Comparison of ENCODE assay signal across 1 cellular context in the genomic region with DNA sequence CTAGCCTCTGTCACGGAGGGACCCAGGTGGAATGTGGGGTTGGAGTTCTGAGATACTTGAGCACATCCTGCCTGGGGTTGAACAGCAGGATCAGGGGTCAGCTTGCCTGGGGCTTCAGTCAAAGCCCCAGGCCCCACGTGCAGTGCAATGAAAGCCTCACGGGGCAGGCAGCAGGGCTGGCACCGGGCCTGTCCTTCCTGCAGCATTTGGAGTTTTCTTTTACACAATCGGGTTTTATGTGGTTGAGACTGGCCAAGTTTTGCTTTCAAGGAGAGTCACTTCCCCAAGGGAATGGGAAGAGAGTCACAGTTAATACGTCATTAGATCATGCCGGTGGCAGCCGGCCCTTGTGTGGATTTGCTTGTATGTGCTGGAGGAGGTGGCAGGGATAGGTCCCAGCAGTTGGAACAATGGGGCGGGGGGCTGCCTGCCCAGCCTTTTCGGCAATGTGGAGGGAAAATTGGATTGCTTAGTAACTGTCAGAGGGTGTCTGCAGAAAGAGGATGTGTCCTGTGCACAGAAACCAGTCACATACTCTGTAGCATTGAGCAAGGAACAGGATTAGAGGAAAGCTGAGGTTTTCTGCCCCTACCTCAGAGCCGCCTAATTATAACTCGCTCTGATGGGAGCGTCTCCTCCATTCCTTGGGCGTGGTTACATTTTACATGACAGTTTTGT.
A peak's percentile ranks its signal among the peaks of the same experiment; 100 is the strongest.
TF ChIP-seq lines count a peak whose summit lies in the region.

No MANE protein-coding gene starts in this region.

TF ChIP-seq in HEK293, 187 proteins besides CTCF, POLR2A, EP300 and RAD21 (continued from another document and continues in another):
- TF ChIP-seq, protein P1, sequence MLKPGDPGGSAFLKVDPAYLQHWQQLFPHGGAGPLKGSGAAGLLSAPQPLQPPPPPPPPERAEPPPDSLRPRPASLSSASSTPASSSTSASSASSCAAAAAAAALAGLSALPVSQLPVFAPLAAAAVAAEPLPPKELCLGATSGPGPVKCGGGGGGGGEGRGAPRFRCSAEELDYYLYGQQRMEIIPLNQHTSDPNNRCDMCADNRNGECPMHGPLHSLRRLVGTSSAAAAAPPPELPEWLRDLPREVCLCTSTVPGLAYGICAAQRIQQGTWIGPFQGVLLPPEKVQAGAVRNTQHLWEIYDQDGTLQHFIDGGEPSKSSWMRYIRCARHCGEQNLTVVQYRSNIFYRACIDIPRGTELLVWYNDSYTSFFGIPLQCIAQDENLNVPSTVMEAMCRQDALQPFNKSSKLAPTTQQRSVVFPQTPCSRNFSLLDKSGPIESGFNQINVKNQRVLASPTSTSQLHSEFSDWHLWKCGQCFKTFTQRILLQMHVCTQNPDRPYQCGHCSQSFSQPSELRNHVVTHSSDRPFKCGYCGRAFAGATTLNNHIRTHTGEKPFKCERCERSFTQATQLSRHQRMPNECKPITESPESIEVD (tag by site-specific recombination; IDR thresholded peaks at IDR 0.05): peak; percentile 53
- TF ChIP-seq, protein P2, sequence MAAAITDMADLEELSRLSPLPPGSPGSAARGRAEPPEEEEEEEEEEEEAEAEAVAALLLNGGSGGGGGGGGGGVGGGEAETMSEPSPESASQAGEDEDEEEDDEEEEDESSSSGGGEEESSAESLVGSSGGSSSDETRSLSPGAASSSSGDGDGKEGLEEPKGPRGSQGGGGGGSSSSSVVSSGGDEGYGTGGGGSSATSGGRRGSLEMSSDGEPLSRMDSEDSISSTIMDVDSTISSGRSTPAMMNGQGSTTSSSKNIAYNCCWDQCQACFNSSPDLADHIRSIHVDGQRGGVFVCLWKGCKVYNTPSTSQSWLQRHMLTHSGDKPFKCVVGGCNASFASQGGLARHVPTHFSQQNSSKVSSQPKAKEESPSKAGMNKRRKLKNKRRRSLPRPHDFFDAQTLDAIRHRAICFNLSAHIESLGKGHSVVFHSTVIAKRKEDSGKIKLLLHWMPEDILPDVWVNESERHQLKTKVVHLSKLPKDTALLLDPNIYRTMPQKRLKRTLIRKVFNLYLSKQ (tag by site-specific recombination; IDR thresholded peaks at IDR 0.05; ENCODE audit: borderline replicate concordance): no peak
- TF ChIP-seq WT1 (tag by site-specific recombination; IDR thresholded peaks at IDR 0.05) (no peak), ZNF560 (tag by site-specific recombination; IDR thresholded peaks at IDR 0.05; ENCODE audit: borderline replicate concordance) (no peak), GLIS1 (tag by site-specific recombination; IDR thresholded peaks at IDR 0.05) (0 out of 2 replicates have a peak, but pooled peaks have one; percentile 12), GLIS2 (tag by site-specific recombination; IDR thresholded peaks at IDR 0.05) (no peak), GFI1B (tag by site-specific recombination; IDR thresholded peaks at IDR 0.05) (no peak), ZNF433 (tag by site-specific recombination; IDR thresholded peaks at IDR 0.05; ENCODE audit: low read depth) (no peak), ZNF549 (tag by site-specific recombination; IDR thresholded peaks at IDR 0.05) (no peak), ZXDB (tag by site-specific recombination; IDR thresholded peaks at IDR 0.05) (0 out of 2 replicates have a peak, but pooled peaks have one; percentile 25), GLI2 (tag by site-specific recombination; IDR thresholded peaks at IDR 0.05; ENCODE audit: borderline replicate concordance, low read depth) (no peak), ZNF629 (tag by site-specific recombination; IDR thresholded peaks at IDR 0.05) (peak; percentile 93), ZNF239 (tag by site-specific recombination; IDR thresholded peaks at IDR 0.05) (no peak), ZFP69B (tag by site-specific recombination; IDR thresholded peaks at IDR 0.05) (no peak), ZNF521 (tag by site-specific recombination; IDR thresholded peaks at IDR 0.05) (no peak), OVOL3 (tag by site-specific recombination; IDR thresholded peaks at IDR 0.05) (no peak), ZNF561 (tag by site-specific recombination; IDR thresholded peaks at IDR 0.05; ENCODE audit: borderline replicate concordance) (no peak), ZNF530 (tag by site-specific recombination; IDR thresholded peaks at IDR 0.05; ENCODE audit: low read depth) (no peak), KLF16 (tag by site-specific recombination; IDR thresholded peaks at IDR 0.05) (no peak), YY1 (tag by site-specific recombination; IDR thresholded peaks at IDR 0.05) (no peak), GLI4 (tag by site-specific recombination; IDR thresholded peaks at IDR 0.05) (no peak), ZNF544 (tag by site-specific recombination; IDR thresholded peaks at IDR 0.05) (no peak), ZNF37A (tag by site-specific recombination; IDR thresholded peaks at IDR 0.05) (no peak), YY2 (tag by site-specific recombination; IDR thresholded peaks at IDR 0.05) (no peak), ZIC2 (tag by site-specific recombination; IDR thresholded peaks at IDR 0.05) (0 out of 2 replicates have a peak, but pooled peaks have one; percentile 35), KLF10 (tag by site-specific recombination; IDR thresholded peaks at IDR 0.05) (no peak), FEZF1 (tag by site-specific recombination; IDR thresholded peaks at IDR 0.05) (no peak), IKZF3 (tag by site-specific recombination; IDR thresholded peaks at IDR 0.05) (0 out of 2 replicates have a peak, but pooled peaks have one; percentile 25), ZNF610 (tag by site-specific recombination; IDR thresholded peaks at IDR 0.05; ENCODE audit: borderline replicate concordance) (no peak), ZNF16 (tag by site-specific recombination; IDR thresholded peaks at IDR 0.05; ENCODE audit: low read depth) (no peak)
- TF ChIP-seq, protein P3, sequence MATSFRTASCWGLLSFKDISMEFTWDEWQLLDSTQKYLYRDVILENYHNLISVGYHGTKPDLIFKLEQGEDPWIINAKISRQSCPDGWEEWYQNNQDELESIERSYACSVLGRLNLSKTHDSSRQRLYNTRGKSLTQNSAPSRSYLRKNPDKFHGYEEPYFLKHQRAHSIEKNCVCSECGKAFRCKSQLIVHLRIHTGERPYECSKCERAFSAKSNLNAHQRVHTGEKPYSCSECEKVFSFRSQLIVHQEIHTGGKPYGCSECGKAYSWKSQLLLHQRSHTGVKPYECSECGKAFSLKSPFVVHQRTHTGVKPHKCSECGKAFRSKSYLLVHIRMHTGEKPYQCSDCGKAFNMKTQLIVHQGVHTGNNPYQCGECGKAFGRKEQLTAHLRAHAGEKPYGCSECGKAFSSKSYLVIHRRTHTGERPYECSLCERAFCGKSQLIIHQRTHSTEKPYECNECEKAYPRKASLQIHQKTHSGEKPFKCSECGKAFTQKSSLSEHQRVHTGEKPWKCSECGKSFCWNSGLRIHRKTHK (tag by site-specific recombination; IDR thresholded peaks at IDR 0.05): no peak
- TF ChIP-seq, protein P4, sequence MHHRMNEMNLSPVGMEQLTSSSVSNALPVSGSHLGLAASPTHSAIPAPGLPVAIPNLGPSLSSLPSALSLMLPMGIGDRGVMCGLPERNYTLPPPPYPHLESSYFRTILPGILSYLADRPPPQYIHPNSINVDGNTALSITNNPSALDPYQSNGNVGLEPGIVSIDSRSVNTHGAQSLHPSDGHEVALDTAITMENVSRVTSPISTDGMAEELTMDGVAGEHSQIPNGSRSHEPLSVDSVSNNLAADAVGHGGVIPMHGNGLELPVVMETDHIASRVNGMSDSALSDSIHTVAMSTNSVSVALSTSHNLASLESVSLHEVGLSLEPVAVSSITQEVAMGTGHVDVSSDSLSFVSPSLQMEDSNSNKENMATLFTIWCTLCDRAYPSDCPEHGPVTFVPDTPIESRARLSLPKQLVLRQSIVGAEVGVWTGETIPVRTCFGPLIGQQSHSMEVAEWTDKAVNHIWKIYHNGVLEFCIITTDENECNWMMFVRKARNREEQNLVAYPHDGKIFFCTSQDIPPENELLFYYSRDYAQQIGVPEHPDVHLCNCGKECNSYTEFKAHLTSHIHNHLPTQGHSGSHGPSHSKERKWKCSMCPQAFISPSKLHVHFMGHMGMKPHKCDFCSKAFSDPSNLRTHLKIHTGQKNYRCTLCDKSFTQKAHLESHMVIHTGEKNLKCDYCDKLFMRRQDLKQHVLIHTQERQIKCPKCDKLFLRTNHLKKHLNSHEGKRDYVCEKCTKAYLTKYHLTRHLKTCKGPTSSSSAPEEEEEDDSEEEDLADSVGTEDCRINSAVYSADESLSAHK (tag by site-specific recombination; IDR thresholded peaks at IDR 0.05): no peak
- TF ChIP-seq, protein P5, sequence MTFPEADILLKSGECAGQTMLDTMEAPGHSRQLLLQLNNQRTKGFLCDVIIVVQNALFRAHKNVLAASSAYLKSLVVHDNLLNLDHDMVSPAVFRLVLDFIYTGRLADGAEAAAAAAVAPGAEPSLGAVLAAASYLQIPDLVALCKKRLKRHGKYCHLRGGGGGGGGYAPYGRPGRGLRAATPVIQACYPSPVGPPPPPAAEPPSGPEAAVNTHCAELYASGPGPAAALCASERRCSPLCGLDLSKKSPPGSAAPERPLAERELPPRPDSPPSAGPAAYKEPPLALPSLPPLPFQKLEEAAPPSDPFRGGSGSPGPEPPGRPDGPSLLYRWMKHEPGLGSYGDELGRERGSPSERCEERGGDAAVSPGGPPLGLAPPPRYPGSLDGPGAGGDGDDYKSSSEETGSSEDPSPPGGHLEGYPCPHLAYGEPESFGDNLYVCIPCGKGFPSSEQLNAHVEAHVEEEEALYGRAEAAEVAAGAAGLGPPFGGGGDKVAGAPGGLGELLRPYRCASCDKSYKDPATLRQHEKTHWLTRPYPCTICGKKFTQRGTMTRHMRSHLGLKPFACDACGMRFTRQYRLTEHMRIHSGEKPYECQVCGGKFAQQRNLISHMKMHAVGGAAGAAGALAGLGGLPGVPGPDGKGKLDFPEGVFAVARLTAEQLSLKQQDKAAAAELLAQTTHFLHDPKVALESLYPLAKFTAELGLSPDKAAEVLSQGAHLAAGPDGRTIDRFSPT (tag by site-specific recombination; IDR thresholded peaks at IDR 0.05): no peak
- TF ChIP-seq, protein P6, sequence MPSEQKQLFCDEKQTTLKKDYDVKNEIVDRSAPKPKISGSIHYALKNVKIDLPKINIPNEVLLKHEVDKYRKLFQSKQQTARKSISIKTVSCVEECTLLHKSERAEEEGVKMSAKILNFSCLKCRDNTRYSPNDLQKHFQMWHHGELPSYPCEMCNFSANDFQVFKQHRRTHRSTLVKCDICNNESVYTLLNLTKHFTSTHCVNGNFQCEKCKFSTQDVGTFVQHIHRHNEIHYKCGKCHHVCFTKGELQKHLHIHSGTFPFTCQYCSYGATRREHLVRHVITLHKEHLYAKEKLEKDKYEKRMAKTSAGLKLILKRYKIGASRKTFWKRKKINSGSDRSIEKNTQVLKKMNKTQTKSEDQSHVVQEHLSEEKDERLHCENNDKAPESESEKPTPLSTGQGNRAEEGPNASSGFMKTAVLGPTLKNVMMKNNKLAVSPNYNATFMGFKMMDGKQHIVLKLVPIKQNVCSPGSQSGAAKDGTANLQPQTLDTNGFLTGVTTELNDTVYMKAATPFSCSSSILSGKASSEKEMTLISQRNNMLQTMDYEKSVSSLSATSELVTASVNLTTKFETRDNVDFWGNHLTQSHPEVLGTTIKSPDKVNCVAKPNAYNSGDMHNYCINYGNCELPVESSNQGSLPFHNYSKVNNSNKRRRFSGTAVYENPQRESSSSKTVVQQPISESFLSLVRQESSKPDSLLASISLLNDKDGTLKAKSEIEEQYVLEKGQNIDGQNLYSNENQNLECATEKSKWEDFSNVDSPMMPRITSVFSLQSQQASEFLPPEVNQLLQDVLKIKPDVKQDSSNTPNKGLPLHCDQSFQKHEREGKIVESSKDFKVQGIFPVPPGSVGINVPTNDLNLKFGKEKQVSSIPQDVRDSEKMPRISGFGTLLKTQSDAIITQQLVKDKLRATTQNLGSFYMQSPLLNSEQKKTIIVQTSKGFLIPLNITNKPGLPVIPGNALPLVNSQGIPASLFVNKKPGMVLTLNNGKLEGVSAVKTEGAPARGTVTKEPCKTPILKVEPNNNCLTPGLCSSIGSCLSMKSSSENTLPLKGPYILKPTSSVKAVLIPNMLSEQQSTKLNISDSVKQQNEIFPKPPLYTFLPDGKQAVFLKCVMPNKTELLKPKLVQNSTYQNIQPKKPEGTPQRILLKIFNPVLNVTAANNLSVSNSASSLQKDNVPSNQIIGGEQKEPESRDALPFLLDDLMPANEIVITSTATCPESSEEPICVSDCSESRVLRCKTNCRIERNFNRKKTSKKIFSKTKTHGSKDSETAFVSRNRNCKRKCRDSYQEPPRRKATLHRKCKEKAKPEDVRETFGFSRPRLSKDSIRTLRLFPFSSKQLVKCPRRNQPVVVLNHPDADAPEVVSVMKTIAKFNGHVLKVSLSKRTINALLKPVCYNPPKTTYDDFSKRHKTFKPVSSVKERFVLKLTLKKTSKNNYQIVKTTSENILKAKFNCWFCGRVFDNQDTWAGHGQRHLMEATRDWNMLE (tag by site-specific recombination; conservative IDR thresholded peaks at IDR 0.05; ENCODE audit: low read depth): no peak
- TF ChIP-seq, protein P7, sequence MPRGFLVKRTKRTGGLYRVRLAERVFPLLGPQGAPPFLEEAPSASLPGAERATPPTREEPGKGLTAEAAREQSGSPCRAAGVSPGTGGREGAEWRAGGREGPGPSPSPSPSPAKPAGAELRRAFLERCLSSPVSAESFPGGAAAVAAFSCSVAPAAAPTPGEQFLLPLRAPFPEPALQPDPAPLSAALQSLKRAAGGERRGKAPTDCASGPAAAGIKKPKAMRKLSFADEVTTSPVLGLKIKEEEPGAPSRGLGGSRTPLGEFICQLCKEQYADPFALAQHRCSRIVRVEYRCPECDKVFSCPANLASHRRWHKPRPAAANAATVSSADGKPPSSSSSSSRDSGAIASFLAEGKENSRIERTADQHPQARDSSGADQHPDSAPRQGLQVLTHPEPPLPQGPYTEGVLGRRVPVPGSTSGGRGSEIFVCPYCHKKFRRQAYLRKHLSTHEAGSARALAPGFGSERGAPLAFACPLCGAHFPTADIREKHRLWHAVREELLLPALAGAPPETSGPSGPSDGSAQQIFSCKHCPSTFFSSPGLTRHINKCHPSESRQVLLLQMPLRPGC (tag by site-specific recombination; IDR thresholded peaks at IDR 0.05): no peak
- TF ChIP-seq, protein P8, sequence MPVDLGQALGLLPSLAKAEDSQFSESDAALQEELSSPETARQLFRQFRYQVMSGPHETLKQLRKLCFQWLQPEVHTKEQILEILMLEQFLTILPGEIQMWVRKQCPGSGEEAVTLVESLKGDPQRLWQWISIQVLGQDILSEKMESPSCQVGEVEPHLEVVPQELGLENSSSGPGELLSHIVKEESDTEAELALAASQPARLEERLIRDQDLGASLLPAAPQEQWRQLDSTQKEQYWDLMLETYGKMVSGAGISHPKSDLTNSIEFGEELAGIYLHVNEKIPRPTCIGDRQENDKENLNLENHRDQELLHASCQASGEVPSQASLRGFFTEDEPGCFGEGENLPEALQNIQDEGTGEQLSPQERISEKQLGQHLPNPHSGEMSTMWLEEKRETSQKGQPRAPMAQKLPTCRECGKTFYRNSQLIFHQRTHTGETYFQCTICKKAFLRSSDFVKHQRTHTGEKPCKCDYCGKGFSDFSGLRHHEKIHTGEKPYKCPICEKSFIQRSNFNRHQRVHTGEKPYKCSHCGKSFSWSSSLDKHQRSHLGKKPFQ (tag by site-specific recombination; IDR thresholded peaks at IDR 0.05): no peak
- TF ChIP-seq, protein P9, sequence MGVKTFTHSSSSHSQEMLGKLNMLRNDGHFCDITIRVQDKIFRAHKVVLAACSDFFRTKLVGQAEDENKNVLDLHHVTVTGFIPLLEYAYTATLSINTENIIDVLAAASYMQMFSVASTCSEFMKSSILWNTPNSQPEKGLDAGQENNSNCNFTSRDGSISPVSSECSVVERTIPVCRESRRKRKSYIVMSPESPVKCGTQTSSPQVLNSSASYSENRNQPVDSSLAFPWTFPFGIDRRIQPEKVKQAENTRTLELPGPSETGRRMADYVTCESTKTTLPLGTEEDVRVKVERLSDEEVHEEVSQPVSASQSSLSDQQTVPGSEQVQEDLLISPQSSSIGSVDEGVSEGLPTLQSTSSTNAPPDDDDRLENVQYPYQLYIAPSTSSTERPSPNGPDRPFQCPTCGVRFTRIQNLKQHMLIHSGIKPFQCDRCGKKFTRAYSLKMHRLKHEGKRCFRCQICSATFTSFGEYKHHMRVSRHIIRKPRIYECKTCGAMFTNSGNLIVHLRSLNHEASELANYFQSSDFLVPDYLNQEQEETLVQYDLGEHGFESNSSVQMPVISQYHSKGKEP (tag by site-specific recombination; IDR thresholded peaks at IDR 0.05): 0 out of 2 replicates have a peak, but pooled peaks have one; percentile 51
